1 cellular context compared by ENCODE assay signal in genomic region chr12:113479578-113480335, GRCh38.
TF ChIP-seq lines count a peak whose summit lies in the region.

No MANE protein-coding gene starts in this region.

TF ChIP-seq in WTC11, 78 proteins besides CTCF, POLR2A, EP300 and RAD21 (continued from another document and continues in another):
- TF ChIP-seq E2F4 (CRISPR knock-in tag; IDR thresholded peaks at IDR 0.05; ENCODE audit: borderline replicate concordance, low read depth) (peak; percentile 41; the same call in 1 of the 2 replicates), MAX (CRISPR knock-in tag; IDR thresholded peaks at IDR 0.05) (peak; percentile 70; the same call in 1 of the 2 replicates), AFF4 (CRISPR knock-in tag; IDR thresholded peaks at IDR 0.05; ENCODE audit: borderline replicate concordance) (no peak), RELA (CRISPR knock-in tag; IDR thresholded peaks at IDR 0.05; ENCODE audit: borderline replicate concordance) (0 out of 2 replicates have a peak, but pooled peaks have one; percentile 30), JUN (CRISPR knock-in tag; IDR thresholded peaks at IDR 0.05) (peak; percentile 95), SMAD4 (CRISPR knock-in tag; IDR thresholded peaks at IDR 0.05) (peak; percentile 83), TEAD4 (CRISPR knock-in tag; IDR thresholded peaks at IDR 0.05) (peak; percentile 86), ZBTB21 (CRISPR knock-in tag; IDR thresholded peaks at IDR 0.05; ENCODE audit: borderline replicate concordance) (no peak), TEAD1 (CRISPR knock-in tag; IDR thresholded peaks at IDR 0.05) (peak; percentile 88; the same call in 1 of the 2 replicates), TP53 (CRISPR knock-in tag; IDR thresholded peaks at IDR 0.05) (peak; percentile 95), EMX1 (CRISPR knock-in tag; IDR thresholded peaks at IDR 0.05) (no peak), RORB (CRISPR knock-in tag; IDR thresholded peaks at IDR 0.05) (no peak), TCF7 (CRISPR knock-in tag; IDR thresholded peaks at IDR 0.05; ENCODE audit: low read depth) (no peak), PREB (CRISPR knock-in tag; IDR thresholded peaks at IDR 0.05; ENCODE audit: borderline replicate concordance) (peak; percentile 47; the same call in 1 of the 2 replicates), NR3C1 (CRISPR knock-in tag; conservative IDR thresholded peaks at IDR 0.05; ENCODE audit: low read depth) (no peak), USF2 (CRISPR knock-in tag; IDR thresholded peaks at IDR 0.05) (0 out of 2 replicates have a peak, but pooled peaks have one; percentile 16), GABPB1 (CRISPR knock-in tag; IDR thresholded peaks at IDR 0.05) (no peak), CREB1 (CRISPR knock-in tag; IDR thresholded peaks at IDR 0.05) (no peak), IRF1 (CRISPR knock-in tag; IDR thresholded peaks at IDR 0.05) (peak; percentile 70; the same call in 1 of the 2 replicates), ZNF425 (CRISPR knock-in tag; conservative IDR thresholded peaks at IDR 0.05) (no peak), NR2C2 (CRISPR knock-in tag; IDR thresholded peaks at IDR 0.05) (0 out of 2 replicates have a peak, but pooled peaks have one; percentile 34), SP1 (CRISPR knock-in tag; conservative IDR thresholded peaks at IDR 0.05) (0 out of 2 replicates have a peak, but pooled peaks have one; percentile 33), FOXP1 (CRISPR knock-in tag; IDR thresholded peaks at IDR 0.05; ENCODE audit: borderline replicate concordance) (peak; percentile 93; the same call in 1 of the 2 replicates), IRF2 (CRISPR knock-in tag; IDR thresholded peaks at IDR 0.05; ENCODE audit: borderline replicate concordance, low read depth) (no peak), ZNF138 (CRISPR knock-in tag; conservative IDR thresholded peaks at IDR 0.05) (no peak), ATF1 (CRISPR knock-in tag; IDR thresholded peaks at IDR 0.05) (no peak; the same call in 1 of the 2 replicates), MXD4 (CRISPR knock-in tag; IDR thresholded peaks at IDR 0.05; ENCODE audit: borderline replicate concordance) (no peak), MYBL2 (CRISPR knock-in tag; IDR thresholded peaks at IDR 0.05) (0 out of 2 replicates have a peak, but pooled peaks have one; percentile 44), NR1H2 (CRISPR knock-in tag; IDR thresholded peaks at IDR 0.05) (no peak), ESRRA (CRISPR knock-in tag; IDR thresholded peaks at IDR 0.05; ENCODE audit: borderline replicate concordance) (peak; percentile 80; the same call in 1 of the 2 replicates), NFATC4 (CRISPR knock-in tag; IDR thresholded peaks at IDR 0.05) (no peak), NFE2L1 (CRISPR knock-in tag; IDR thresholded peaks at IDR 0.05) (peak; percentile 79), JAZF1 (CRISPR knock-in tag; IDR thresholded peaks at IDR 0.05) (no peak), ZNF317 (CRISPR knock-in tag; IDR thresholded peaks at IDR 0.05; ENCODE audit: borderline replicate concordance, low read depth) (0 out of 2 replicates have a peak, but pooled peaks have one; percentile 46), CDX4 (CRISPR knock-in tag; IDR thresholded peaks at IDR 0.05; ENCODE audit: borderline replicate concordance) (no peak), E2F5 (CRISPR knock-in tag; IDR thresholded peaks at IDR 0.05) (peak; percentile 66; the same call in 1 of the 2 replicates), OVOL2 (CRISPR knock-in tag; IDR thresholded peaks at IDR 0.05; ENCODE audit: borderline replicate concordance) (no peak), ZNF416 (CRISPR knock-in tag; IDR thresholded peaks at IDR 0.05) (no peak), NFYB (CRISPR knock-in tag; conservative IDR thresholded peaks at IDR 0.05; ENCODE audit: low read depth) (0 out of 2 replicates have a peak, but pooled peaks have one; percentile 13), ATF6 (CRISPR knock-in tag; IDR thresholded peaks at IDR 0.05) (no peak), ARID4B (CRISPR knock-in tag; IDR thresholded peaks at IDR 0.05; ENCODE audit: borderline replicate concordance) (peak; percentile 99), ETV6 (CRISPR knock-in tag; IDR thresholded peaks at IDR 0.05) (peak; percentile 87), KAT7 (CRISPR knock-in tag; IDR thresholded peaks at IDR 0.05; ENCODE audit: borderline replicate concordance) (0 out of 2 replicates have a peak, but pooled peaks have one; percentile 61), ZNF263 (CRISPR knock-in tag; IDR thresholded peaks at IDR 0.05; ENCODE audit: low read depth) (no peak)
